8 cellular contexts compared by ENCODE assay signal in the genomic region with DNA sequence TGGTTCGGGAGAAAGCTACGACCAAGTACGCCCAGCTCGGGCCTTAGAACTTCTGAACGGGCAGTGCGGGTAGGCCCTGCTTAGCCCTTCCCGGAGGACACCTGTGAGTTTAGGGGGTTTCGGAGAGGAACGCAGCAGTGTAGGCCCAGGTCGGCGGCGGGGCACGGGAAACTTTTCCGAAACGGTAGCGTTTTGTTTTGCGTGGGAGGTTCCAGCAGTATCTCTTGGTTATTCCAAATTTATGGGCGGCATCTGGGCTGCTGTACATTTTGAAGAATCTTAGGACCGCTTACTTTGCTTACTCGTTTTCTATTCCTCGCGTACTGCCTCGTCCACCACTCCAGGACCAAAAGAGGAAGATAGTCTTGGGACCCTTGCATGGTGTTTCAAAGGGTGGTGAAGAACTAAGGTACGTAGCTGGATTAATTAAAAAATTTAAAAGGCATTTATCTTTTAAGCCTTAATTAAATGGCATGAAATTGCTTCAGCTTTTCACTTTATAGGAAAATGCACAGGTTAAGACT. TPM values are rescaled to one million over a fixed set of nuclear protein-coding genes. Genes with fewer than 3 reads are reported as not detected.
DNase-seq lines count a peak whose midpoint lies in the region; ATAC-seq lines count a peak whose summit lies in the region.

No MANE protein-coding gene starts in this region.

- peak overlapping the region; percentile 97 for H3K4me3 Mint-ChIP-seq in activated naive CD4-positive, alpha-beta T cell treated with anti-CD3 and anti-CD28 coated beads for 36 hours
- H3K4me3 Mint-ChIP-seq in stimulated activated memory B cell treated with anti-CD40 and anti-IgM and Interleukin-4, amounts not matched to agents 10 μg/mL and 1 μg/mL and 100 μg/mL, for 72 hours, result peak overlapping the region; percentile 93

- DNase-seq in activated naive CD4-positive, alpha-beta T cell treated with anti-CD3 and anti-CD28 coated beads for 36 hours, result peak; percentile 51
- no peak for DNase-seq in activated naive CD4-positive, alpha-beta T cell (lab: John Stamatoyannopoulos, UW)
- no peak for DNase-seq in activated naive CD4-positive, alpha-beta T cell treated with anti-CD3 and anti-CD28 coated beads, Interleukin-2, amount 50 U/mL, for 72 hours (ENCODE audit: low spot score in 2 of 2)
- DNase-seq in NCI-H146 (lab: John Stamatoyannopoulos, UW), result no peak
- no peak for DNase-seq in GOT3 (lab: John Stamatoyannopoulos, UW)

- intact Hi-C loops in activated naive CD4-positive, alpha-beta T cell treated with anti-CD3 and anti-CD28 coated beads for 36 hours (cut with micrococcal nuclease), result loop anchor here (1.0 to 10.0 kb wide), 6 partner anchors 51 to 1042 kb away; a partner anchor contains a TSS

- peaks cover 37% of the 10 kb centered on the region for H3K4me1 Mint-ChIP-seq in activated naive CD4-positive, alpha-beta T cell treated with anti-CD3 and anti-CD28 coated beads for 36 hours (ENCODE audit: low read depth)
- peaks cover 43% of the 10 kb centered on the region for H3K4me1 Mint-ChIP-seq in stimulated activated memory B cell treated with anti-CD40 and anti-IgM and Interleukin-4, amounts not matched to agents 10 μg/mL and 1 μg/mL and 100 μg/mL, for 72 hours

- peak overlapping the region; percentile 98 for H3K4me3 ChIP-seq in iPS-11a (ENCODE audit: low read depth, low read length)

- CTCF ChIA-PET in activated naive CD4-positive, alpha-beta T cell treated with anti-CD3 and anti-CD28 coated beads for 36 hours (lab: Charles Lee), result interaction anchor here (0.9 to 1.8 kb wide), 4 partner anchors 9 to 245 kb away, joined by 3 to 7 read pairs (median 4); no protein-coding TSS in a partner anchor

- H3K9me3 Mint-ChIP-seq in activated naive CD4-positive, alpha-beta T cell treated with anti-CD3 and anti-CD28 coated beads for 36 hours, result peaks cover 7% of the 10 kb centered on the region
- H3K9me3 Mint-ChIP-seq in activated naive CD4-positive, alpha-beta T cell treated with anti-CD3 and anti-CD28 coated beads, Interleukin-2, amount 50 U/mL, for 72 hours, result peaks cover 4 to 5% of the 10 kb centered on the region in 2 donors
- H3K9me3 Mint-ChIP-seq in stimulated activated memory B cell treated with anti-CD40 and anti-IgM and Interleukin-4, amounts not matched to agents 10 μg/mL and 1 μg/mL and 100 μg/mL, for 72 hours, result peaks cover 5% of the 10 kb centered on the region

- no peaks in the 10 kb centered on the region for H3K27me3 Mint-ChIP-seq in activated naive CD4-positive, alpha-beta T cell treated with anti-CD3 and anti-CD28 coated beads for 36 hours (ENCODE audit: low read depth)
- no peaks in the 10 kb centered on the region for H3K27me3 Mint-ChIP-seq in stimulated activated memory B cell treated with anti-CD40 and anti-IgM and Interleukin-4, amounts not matched to agents 10 μg/mL and 1 μg/mL and 100 μg/mL, for 72 hours

- peaks cover 40% of the 10 kb centered on the region for H3K36me3 Mint-ChIP-seq in activated naive CD4-positive, alpha-beta T cell treated with anti-CD3 and anti-CD28 coated beads for 36 hours (ENCODE audit: low read depth)
- peaks cover 27 to 46% of the 10 kb centered on the region in 2 donors for H3K36me3 Mint-ChIP-seq in activated naive CD4-positive, alpha-beta T cell treated with anti-CD3 and anti-CD28 coated beads, Interleukin-2, amount 50 U/mL, for 72 hours
- H3K36me3 Mint-ChIP-seq in stimulated activated memory B cell treated with anti-CD40 and anti-IgM and Interleukin-4, amounts not matched to agents 10 μg/mL and 1 μg/mL and 100 μg/mL, for 72 hours, result peaks cover 31% of the 10 kb centered on the region

- H3K27ac Mint-ChIP-seq in activated naive CD4-positive, alpha-beta T cell treated with anti-CD3 and anti-CD28 coated beads for 36 hours, result peak overlapping the region; percentile 98
- peak overlapping the region; percentile 96 for H3K27ac Mint-ChIP-seq in activated naive CD4-positive, alpha-beta T cell treated with anti-CD3 and anti-CD28 coated beads, Interleukin-2, amount 50 U/mL, for 72 hours
- H3K27ac Mint-ChIP-seq in stimulated activated memory B cell treated with anti-CD40 and anti-IgM and Interleukin-4, amounts not matched to agents 10 μg/mL and 1 μg/mL and 100 μg/mL, for 72 hours, result peak overlapping the region; percentile 94

- ATAC-seq in HG03354 (IDR thresholded peaks at IDR 0.05; ENCODE audit: poor library complexity, severe bottlenecking, unreplicated experiment), result peak; percentile 25
- no peak for ATAC-seq in activated naive CD4-positive, alpha-beta T cell treated with anti-CD3 and anti-CD28 coated beads, Interleukin-2, amount 50 U/mL, for 72 hours
- ATAC-seq in stimulated activated memory B cell treated with anti-CD40 and anti-IgM and Interleukin-4, amounts not matched to agents 10 μg/mL and 1 μg/mL and 100 μg/mL, for 72 hours, result peak; percentile 49

RNA-seq across cellular contexts. Expression of a gene that starts 0.5 kb away (rescaled TPM):
- total RNA-seq in activated naive CD4-positive, alpha-beta T cell treated with anti-CD3 and anti-CD28 coated beads for 36 hours, result 10 to 100 TPM; 64.0 to 70.1 TPM
- 10 to 100 TPM; 92.0 to 92.4 TPM for total RNA-seq in activated naive CD4-positive, alpha-beta T cell treated with anti-CD3 and anti-CD28 coated beads, Interleukin-2, amount 50 U/mL, for 72 hours

Comparison
In these comparisons a context has a peak if more than half of its experiments do, and no peak if none do; other contexts are left out.
1. ATAC-seq: peak in HG03354 (single experiment) and stimulated activated memory B cell treated with anti-CD40 and anti-IgM and Interleukin-4, amounts not matched to agents 10 μg/mL and 1 μg/mL and 100 μg/mL, for 72 hours (single experiment); none in activated naive CD4-positive, alpha-beta T cell treated with anti-CD3 and anti-CD28 coated beads, Interleukin-2, amount 50 U/mL, for 72 hours (0 of 2).
2. Peak in every context shown above with its lines, with median percentiles within 50 percentile points of each other: H3K27ac Mint-ChIP-seq.